In genomic region chr2:58866040-58866439, GRCh38 we compare ENCODE assay signal across 10 cellular contexts.
A peak's percentile ranks its signal among the peaks of the same experiment; 100 is the strongest.
DNase-seq lines count a peak whose midpoint lies in the region; ATAC-seq and TF ChIP-seq lines count a peak whose summit lies in the region.
"Had no signal": no experiment of that assay in that cellular context is flagged by ENCODE, and none has a peak within 500 bp of the region (broad histone marks: within the 10 kb centered on the region; RNA-seq: fewer than 3 reads in every experiment).

No MANE protein-coding gene starts in this region.

- no peak overlapping the region for H3K27ac Mint-ChIP-seq in endothelial cell (ENCODE audit: unreplicated experiment)

- H3K4me3 Mint-ChIP-seq in endothelial cell (ENCODE audit: unreplicated experiment), result no peak overlapping the region

- DNase-seq in NCI-H146 (lab: John Stamatoyannopoulos, UW), result peak; percentile 90
- peak; percentile 22 for DNase-seq in endothelial cell (ENCODE audit: low spot score)
- DNase-seq in DMS114 treated with DMSO at 0.1 percent for 48 hours (lab: John Stamatoyannopoulos, UW; ENCODE audit: unreplicated experiment), result no peak
- no peak for DNase-seq in EL
- DNase-seq in coronary artery (ENCODE audit: low spot score), result no peak
- DNase-seq: ovary had no signal

- H3K9me3 Mint-ChIP-seq in endothelial cell (ENCODE audit: unreplicated experiment), result no peaks in the 10 kb centered on the region

- TF ChIP-seq CTCF in endothelial cell (IDR thresholded peaks at IDR 0.05; ENCODE audit: unreplicated experiment) (no peak), coronary artery (IDR thresholded peaks at IDR 0.05) (no peak)

- H3K4me3 ChIP-seq in coronary artery, result no peak overlapping the region
- H3K4me3 ChIP-seq: ovary had no signal

- peaks cover 20% of the 10 kb centered on the region for H3K4me1 Mint-ChIP-seq in endothelial cell (ENCODE audit: unreplicated experiment)

- H3K36me3 Mint-ChIP-seq in endothelial cell (ENCODE audit: low read depth, unreplicated experiment), result no peaks in the 10 kb centered on the region

- peaks cover 2% of the 10 kb centered on the region for H3K27me3 Mint-ChIP-seq in endothelial cell (ENCODE audit: unreplicated experiment)

- ATAC-seq in GM18498 (IDR thresholded peaks at IDR 0.05; ENCODE audit: unreplicated experiment), result peak; percentile 40
- ATAC-seq in GM21717 (IDR thresholded peaks at IDR 0.05; ENCODE audit: unreplicated experiment), result peak; percentile 27
- no peak for ATAC-seq in HG03460 (IDR thresholded peaks at IDR 0.05; ENCODE audit: unreplicated experiment)

- no peak overlapping the region for H3K27ac ChIP-seq in coronary artery
- H3K27ac ChIP-seq: HL-60, ovary had no signal

Comparison
In these comparisons a context has a peak if more than half of its experiments do, and no peak if none do; other contexts are left out.
1. DNase-seq: peak in NCI-H146 (single experiment) and endothelial cell (single experiment); none in DMS114 treated with DMSO at 0.1 percent for 48 hours (single experiment), EL (single experiment) and coronary artery (single experiment).